8 cellular contexts compared by ENCODE assay signal in genomic region chr3:126180477-126181397, GRCh38. TPM values are rescaled to one million over a fixed set of nuclear protein-coding genes. Genes with fewer than 3 reads are reported as not detected.
DNase-seq lines count a peak whose midpoint lies in the region; ATAC-seq and TF ChIP-seq lines count a peak whose summit lies in the region.

Gene ALDH1L1 (minus strand): TSS chr3:126180586. CDS start chr3:126160979, 19,607 bp downstream.

- peak; percentile 72 to 75 for TF ChIP-seq POLR2A in gastroesophageal sphincter (IDR thresholded peaks at IDR 0.05)

- H3K4me1 ChIP-seq in PC-9 (replicated peaks; ENCODE audit: insufficient read depth) (peaks cover 14% of the 10 kb centered on the region; the same call in 1 of the 2 replicates), gastroesophageal sphincter (peaks cover 2 to 32% (median 4%) of the 10 kb centered on the region in 3 donors), neuron (ENCODE audit: insufficient read depth, low read length) (peaks cover 10% of the 10 kb centered on the region)

- H3K9me3 ChIP-seq in PC-9 (ENCODE audit: insufficient read depth, low read depth) (peaks cover 3% of the 10 kb centered on the region; the same call in 1 of the 2 replicates), gastroesophageal sphincter (no peaks in the 10 kb centered on the region), neuron (ENCODE audit: low read length) (peaks cover 2% of the 10 kb centered on the region)

- BruUV-seq in PC-9 (replicated peaks; lab: Mats Ljungman, UMichigan): TSS peak; percentile 54

- 20 to 21% methylated on average over 9 to 14 of the region's 54 CpGs for WGBS in gastroesophageal sphincter (ENCODE audit: low coverage in 1 of 2), 2 donors

- peak within 1 kb of the TSS; percentile 78 for H2AFZ ChIP-seq in PC-9
- peak within 1 kb of the TSS; percentile 56 for H2AFZ ChIP-seq in neuron (ENCODE audit: low read depth, low read length)

- CTCF ChIA-PET in PC-9 (lab: Charles Lee): interaction anchor here (1.4 kb wide), 1 partner anchor 17 kb away, joined by 4 read pairs; no protein-coding TSS in a partner anchor

- POLR2A ChIA-PET in PC-9 (lab: Charles Lee; ENCODE audit: unreplicated experiment): interaction anchor here (0.6 to 0.7 kb wide), 4 partner anchors 34 to 293 kb away, joined by 3 to 17 read pairs (median 4); no protein-coding TSS in a partner anchor

- no peaks in the 10 kb centered on the region for H3K27me3 ChIP-seq in PC-9 (ENCODE audit: insufficient read depth, low read depth)
- peaks cover under 1% of the 10 kb centered on the region for H3K27me3 ChIP-seq in gastroesophageal sphincter
- H3K27me3 ChIP-seq in neuron (ENCODE audit: insufficient read depth, low read length): peaks cover 67% of the 10 kb centered on the region

- in situ Hi-C loops in GM13977 (cut with MboI; ENCODE audit: low pct_unique_long_range_greater_than_20kb, low sequenced_read_pairs, unreplicated experiment): no loop called here

- H3K9me2 ChIP-seq in PC-9 (ENCODE audit: insufficient read depth): no peaks in the 10 kb centered on the region

- H3K36me3 ChIP-seq in PC-9 (ENCODE audit: low read depth) (no peaks in the 10 kb centered on the region), gastroesophageal sphincter (no peaks in the 10 kb centered on the region), neuron (ENCODE audit: insufficient read depth, low read length) (no peaks in the 10 kb centered on the region)

- H3K4me2 ChIP-seq in PC-9: peak within 1 kb of the TSS; percentile 80

- TF ChIP-seq EP300 in gastroesophageal sphincter (IDR thresholded peaks at IDR 0.05): peak; percentile 4

- H4K20me1 ChIP-seq in PC-9 (ENCODE audit: insufficient read depth): no peaks in the 10 kb centered on the region

- H3K79me2 ChIP-seq in PC-9 (ENCODE audit: low read depth): 0 out of 2 replicates have a peak, but pooled peaks cover 4% of the 10 kb centered on the region

- TF ChIP-seq CTCF in PC-9 (conservative IDR thresholded peaks at IDR 0.05): no peak
- TF ChIP-seq CTCF in gastroesophageal sphincter (IDR thresholded peaks at IDR 0.05): peak in 1 of 4 experiments; percentile 13
- no peak for TF ChIP-seq CTCF in GM13977 (IDR thresholded peaks at IDR 0.05; ENCODE audit: extremely low read depth, insufficient read depth, missing control alignments)

- intact Hi-C loops in PC-9 (cut with micrococcal nuclease; ENCODE audit: unreplicated experiment): loop anchor here (1.0 to 2.0 kb wide), 2 partner anchors 33 to 46 kb away; no protein-coding TSS in a partner anchor

- ATAC-seq in gastroesophageal sphincter: peak; percentile 95
- ATAC-seq in HG02884 (IDR thresholded peaks at IDR 0.05; ENCODE audit: unreplicated experiment): no peak

- peaks cover 23% of the 10 kb centered on the region for H3F3A ChIP-seq in PC-9 (ENCODE audit: insufficient read depth, low read depth)

- DNase-seq in EL (peak; percentile 69), PC-9 (peak; percentile 72 to 90), GM13977 (ENCODE audit: low spot score) (no peak)
- no peak for DNase-seq in stimulated activated CD4-positive, alpha-beta T cell treated with anti-CD3 and anti-CD28 coated beads, Interleukin-4, amount 100 ng/mL, for 1 hour
- no peak for DNase-seq in activated effector memory CD4-positive, alpha-beta T cell treated with Interleukin-2 at 50 U/mL for 16 hours

- H3K4me3 ChIP-seq in PC-9: peak within 1 kb of the TSS; percentile 65
- H3K4me3 ChIP-seq in gastroesophageal sphincter: peak within 1 kb of the TSS; percentile 47 to 75
- H3K4me3 ChIP-seq in neuron (ENCODE audit: low read length): peak within 1 kb of the TSS; percentile 31

- H3K27ac ChIP-seq in PC-9 (peak within 1 kb of the TSS; percentile 69), gastroesophageal sphincter (peak within 1 kb of the TSS; percentile 93 to 97 (median 95))

RNA-seq across cellular contexts. Expression of gene ALDH1L1, which starts in this region (rescaled TPM):
- 46.9 and 50.0 TPM in 2 replicates for total RNA-seq in PC-9 (2021)
- total RNA-seq in gastroesophageal sphincter: 10 to 100 TPM; 16.3 to 67.9 (median 38.7) TPM

Comparison
In these comparisons a context has a peak if more than half of its experiments do, and no peak if none do; other contexts are left out.
1. DNase-seq: peak in EL (single experiment) and PC-9 (2 of 2); none in stimulated activated CD4-positive, alpha-beta T cell treated with anti-CD3 and anti-CD28 coated beads, Interleukin-4, amount 100 ng/mL, for 1 hour (single experiment), activated effector memory CD4-positive, alpha-beta T cell treated with Interleukin-2 at 50 U/mL for 16 hours (single experiment) and GM13977 (single experiment).
2. Peak in every context shown above with its lines, with median percentiles within 50 percentile points of each other: H3K4me3 ChIP-seq.